ENCODE assay signal across 29 cellular contexts in genomic region chr4:8222609-8223391, GRCh38. TPM values are rescaled to one million over a fixed set of nuclear protein-coding genes. Genes with fewer than 3 reads are reported as not detected.
A peak's percentile ranks its signal among the peaks of the same experiment; 100 is the strongest.
DNase-seq lines count a peak whose midpoint lies in the region; ATAC-seq, FAIRE-seq and TF ChIP-seq lines count a peak whose summit lies in the region.
"Had no signal": no experiment of that assay in that cellular context is flagged by ENCODE, and none has a peak within 500 bp of the region (broad histone marks: within the 10 kb centered on the region; RNA-seq: fewer than 3 reads in every experiment).

No MANE protein-coding gene starts in this region.

- TF ChIP-seq CTCF in SK-N-SH (IDR thresholded peaks at IDR 0.05) (no peak), DND-41 (IDR thresholded peaks at IDR 0.05; ENCODE audit: borderline replicate concordance, extremely low read depth, low read length, poor library complexity, severe bottlenecking) (no peak), H1 (IDR thresholded peaks at IDR 0.05; ENCODE audit: control extremely low read depth in 1 of 3, insufficient read depth in 1 of 3, low read depth in 1 of 3, low read length in 3 of 3) (no peak)

- DNase-seq in SK-N-SH (peak; percentile 72), DND-41 (no peak), H1 (ENCODE audit: low read depth in 1 of 2, low spot score in 2 of 2) (no peak), COLO668 (lab: John Stamatoyannopoulos, UW; ENCODE audit: unreplicated experiment) (no peak), NCI-H345 treated with DMSO at 0.1 percent for 48 hours (lab: John Stamatoyannopoulos, UW; ENCODE audit: unreplicated experiment) (no peak), posterior cingulate gyrus (no peak)
- DNase-seq in stimulated activated naive B cell treated with anti-CD40 and anti-IgM and Interleukin-4, amounts not matched to agents 10 μg/mL and 1 μg/mL and 100 μg/mL, for 72 hours: no peak
- DNase-seq: effector CD8-positive, alpha-beta T cell; hypothalamus; immature natural killer cell; KBM-7; MG63; NCI-H1105; NCI-H1930; NCI-H2171 treated with DMSO at 0.1 percent for 48 hours; NCI-H524 treated with DMSO at 0.1 percent for 48 hours; stimulated activated CD8-positive, alpha-beta memory T cell treated with anti-CD3 and anti-CD28 coated beads, Interleukin-4, amount 100 ng/mL, for 48 hours; stimulated activated naive CD8-positive, alpha-beta T cell treated with anti-CD3 and anti-CD28 coated beads, Interleukin-15, amount 100 ng/mL, for 72 hours had no signal

- H4K91ac ChIP-seq in H1 (replicated peaks; ENCODE audit: insufficient read length, low read length): no peak overlapping the region

- H2AFZ ChIP-seq in SK-N-SH (ENCODE audit: low read depth) (no peak overlapping the region), DND-41 (ENCODE audit: low read depth, low read length) (no peak overlapping the region), H1 (ENCODE audit: low read length) (no peak overlapping the region)

- no peak overlapping the region for H3K4ac ChIP-seq in H1 (replicated peaks; ENCODE audit: insufficient read length, low read depth, low read length)

- 96% methylated on average over 14 of the region's 15 CpGs for WGBS in SK-N-SH (ENCODE audit: low lambda C conversion rate)
- WGBS in H1 (ENCODE audit: extremely low coverage in 1 of 2, insufficient coverage in 1 of 2, insufficient read length in 1 of 2, insufficient replicate concordance in 2 of 2, low coverage in 1 of 2, low lambda C conversion rate in 2 of 2, missing lambda C conversion rate in 1 of 2), 2 experiments: 92% methylated on average over 14 of the region's 15 CpGs; no CpG with 5 or more reads in 1 of the 2 experiments

- no peaks in the 10 kb centered on the region for H3K9me3 Mint-ChIP-seq in stimulated activated naive B cell treated with anti-CD40 and anti-IgM and Interleukin-4, amounts not matched to agents 10 μg/mL and 1 μg/mL and 100 μg/mL, for 72 hours
- H3K9me3 Mint-ChIP-seq: activated naive CD4-positive, alpha-beta T cell treated with anti-CD3 and anti-CD28 coated beads, Interleukin-2, amount 50 U/mL, for 72 hours; activated T-helper 2 cell treated with anti-CD3 and anti-CD28 coated beads, Interferon-gamma antibody, Interleukin-2, Interleukin-4, amounts not matched to agents 10 μg/mL and 5 μg/mL and 100 μg/mL, durations not matched to agents 14 hours and 24 hours and 36 hours; immature natural killer cell; stimulated activated naive CD8-positive, alpha-beta T cell treated with anti-CD3 and anti-CD28 coated beads, Interleukin-15, amount 100 ng/mL, for 72 hours had no signal

- H3K4me3 Mint-ChIP-seq in stimulated activated naive B cell treated with anti-CD40 and anti-IgM and Interleukin-4, amounts not matched to agents 10 μg/mL and 1 μg/mL and 100 μg/mL, for 72 hours: peak overlapping the region in 1 of 2 donors; percentile 22
- H3K4me3 Mint-ChIP-seq: immature natural killer cell; stimulated activated naive CD8-positive, alpha-beta T cell treated with anti-CD3 and anti-CD28 coated beads, Interleukin-15, amount 100 ng/mL, for 72 hours had no signal

- H3K23me2 ChIP-seq in H1 (ENCODE audit: low read depth, low read length): no peaks in the 10 kb centered on the region; the same call in 1 of the 2 replicates

- peaks cover 0 to 3% of the 10 kb centered on the region in 2 experiments for H3K36me3 ChIP-seq in SK-N-SH (replicated peaks in 1 of 2; ENCODE audit: control insufficient read depth in 1 of 2, insufficient read depth in 2 of 2, low read length in 1 of 2)
- peaks cover 15% of the 10 kb centered on the region for H3K36me3 ChIP-seq in DND-41 (ENCODE audit: insufficient read depth, low read length)
- H3K36me3 ChIP-seq in H1 (ENCODE audit: control insufficient read depth in 2 of 4, insufficient read depth in 4 of 4, low read length in 3 of 4): no peaks in the 10 kb centered on the region
- H3K36me3 ChIP-seq: MG63 had no signal

- no peak overlapping the region for H2AK5ac ChIP-seq in H1 (ENCODE audit: low read depth, low read length)

- intact Hi-C loops in posterior cingulate gyrus (cut with DNase I): no loop called here

- no peaks in the 10 kb centered on the region for H3K9me2 ChIP-seq in SK-N-SH

- no peak overlapping the region for H3K4me3 ChIP-seq in SK-N-SH (ENCODE audit: low read depth in 2 of 2, low read length in 1 of 2)
- H3K4me3 ChIP-seq in DND-41 (ENCODE audit: low read depth in 1 of 2, low read length in 2 of 2): no peak overlapping the region
- H3K4me3 ChIP-seq in H1 (ENCODE audit: extremely low read depth in 1 of 4, insufficient read depth in 2 of 4, low read depth in 3 of 4, low read length in 4 of 4): no peak overlapping the region
- H3K4me3 ChIP-seq: MG63, pancreas, SK-N-MC, smooth muscle cell had no signal

- H3K14ac ChIP-seq in H1 (ENCODE audit: insufficient read length): no peak overlapping the region

- peak overlapping the region in 1 of 2 experiments; percentile 82; a peak in 3 of 4 replicates for H3K27ac ChIP-seq in SK-N-SH (ENCODE audit: low read depth in 2 of 2, low read length in 1 of 2)
- peak overlapping the region; percentile 63 for H3K27ac ChIP-seq in DND-41 (ENCODE audit: low read length)
- H3K27ac ChIP-seq in H1 (ENCODE audit: low read depth, low read length): no peak overlapping the region
- H3K27ac ChIP-seq: 22Rv1, SK-N-MC had no signal

- no peaks in the 10 kb centered on the region for H3K27me3 Mint-ChIP-seq in stimulated activated naive B cell treated with anti-CD40 and anti-IgM and Interleukin-4, amounts not matched to agents 10 μg/mL and 1 μg/mL and 100 μg/mL, for 72 hours

- ATAC-seq in SK-N-SH treated with all-trans-retinoic acid at 6 μM for 48 hours (no peak), DND-41 (ENCODE audit: insufficient read depth, low read depth) (no peak)
- ATAC-seq in stimulated activated naive B cell treated with anti-CD40 and anti-IgM and Interleukin-4, amounts not matched to agents 10 μg/mL and 1 μg/mL and 100 μg/mL, for 72 hours (replicated peaks): no peak
- ATAC-seq: activated naive CD4-positive, alpha-beta T cell treated with anti-CD3 and anti-CD28 coated beads, Interleukin-2, amount 50 U/mL, for 72 hours; pancreas; stimulated activated naive CD8-positive, alpha-beta T cell treated with anti-CD3 and anti-CD28 coated beads, Interleukin-15, amount 100 ng/mL, for 72 hours had no signal

- CTCF ChIA-PET in SK-N-SH (lab: Yijun Ruan, JAX) (interaction anchor here (1.2 to 3.1 kb wide), 4 partner anchors 17 to 181 kb away, joined by 3 to 13 read pairs (median 6); no protein-coding TSS in a partner anchor), H1 (lab: Charles Lee; ENCODE audit: partially characterized antibody) (interaction anchor here (1.1 to 1.4 kb wide), 4 partner anchors 15 to 46 kb away, joined by 3 read pairs; no protein-coding TSS in a partner anchor)

- H4K20me1 ChIP-seq in SK-N-SH (ENCODE audit: insufficient read depth): no peaks in the 10 kb centered on the region
- no peaks in the 10 kb centered on the region; the same call in 1 of the 2 replicates for H4K20me1 ChIP-seq in DND-41 (ENCODE audit: insufficient read depth, low read length)
- H4K20me1 ChIP-seq in H1 (replicated peaks in 1 of 2; ENCODE audit: control insufficient read depth in 1 of 2, insufficient read depth in 2 of 2, low read length in 2 of 2): no peaks in the 10 kb centered on the region

- TF ChIP-seq RAD21 in SK-N-SH (IDR thresholded peaks at IDR 0.05; ENCODE audit: low read length) (no peak), H1 (IDR thresholded peaks at IDR 0.05 in 1 of 2, conservative IDR thresholded peaks at IDR 0.05 in 1 of 2; ENCODE audit: low read depth in 2 of 2, low read length in 2 of 2) (no peak)

- H3K4me1 Mint-ChIP-seq in stimulated activated naive B cell treated with anti-CD40 and anti-IgM and Interleukin-4, amounts not matched to agents 10 μg/mL and 1 μg/mL and 100 μg/mL, for 72 hours: peaks cover 28 to 54% of the 10 kb centered on the region in 2 donors

- H3K18ac ChIP-seq in H1 (ENCODE audit: extremely low read depth, low read length): no peak overlapping the region

- TF ChIP-seq POLR2A in H1 (IDR thresholded peaks at IDR 0.05; ENCODE audit: control extremely low read depth in 1 of 2, low read depth in 2 of 2, low read length in 2 of 2): no peak

- H3K4me1 ChIP-seq in SK-N-SH (ENCODE audit: control insufficient read depth in 1 of 2, insufficient read depth in 2 of 2, low read depth in 1 of 2, low read length in 1 of 2): peaks cover 0 to 27% of the 10 kb centered on the region in 2 experiments; a peak in 1 of 4 replicates
- H3K4me1 ChIP-seq in DND-41 (ENCODE audit: insufficient read depth, low read length): peaks cover 95% of the 10 kb centered on the region
- peaks cover 4 to 16% (median 10%) of the 10 kb centered on the region in 4 experiments for H3K4me1 ChIP-seq in H1 (replicated peaks in 1 of 4; ENCODE audit: control insufficient read depth in 3 of 4, insufficient read depth in 4 of 4, low read length in 3 of 4)

- H4K8ac ChIP-seq in H1 (ENCODE audit: extremely low read depth, insufficient read depth, low read length): no peak overlapping the region; the same call in 1 of the 2 replicates

- FAIRE-seq in H1 (lab: Jason Lieb, UNC): no peak
- FAIRE-seq: GM12892, pancreas had no signal

- H3K27me3 ChIP-seq in SK-N-SH (ENCODE audit: insufficient read depth) (no peaks in the 10 kb centered on the region), DND-41 (ENCODE audit: insufficient read depth, low read length, poor library complexity) (no peaks in the 10 kb centered on the region), H1 (replicated peaks in 1 of 4; ENCODE audit: control insufficient read depth in 3 of 4, extremely low read depth in 1 of 4, insufficient read depth in 3 of 4, low read length in 3 of 4) (no peaks in the 10 kb centered on the region; a peak in 1 of 7 replicates)
- H3K27me3 ChIP-seq: MG63, pancreas had no signal

- H3K79me1 ChIP-seq in H1 (ENCODE audit: low read depth, low read length): no peaks in the 10 kb centered on the region

- no peak overlapping the region for H3K56ac ChIP-seq in H1 (replicated peaks; ENCODE audit: insufficient read length, low read depth, low read length)

- peak overlapping the region; percentile 35; the same call in 1 of the 2 replicates for H2BK12ac ChIP-seq in H1 (ENCODE audit: low read depth, low read length)

- H3K79me2 ChIP-seq in SK-N-SH (ENCODE audit: insufficient read depth): no peaks in the 10 kb centered on the region
- H3K79me2 ChIP-seq in DND-41 (ENCODE audit: insufficient read depth, low read length): no peaks in the 10 kb centered on the region
- H3K79me2 ChIP-seq in H1 (ENCODE audit: control insufficient read depth in 1 of 2, insufficient read depth in 2 of 2, low read length in 2 of 2): no peaks in the 10 kb centered on the region

- no peak overlapping the region for H2BK120ac ChIP-seq in H1 (replicated peaks; ENCODE audit: low read depth, low read length)

- no peak overlapping the region for H4K5ac ChIP-seq in H1 (ENCODE audit: insufficient read length, low read depth, low read length)

- H2BK20ac ChIP-seq in H1 (ENCODE audit: low read length): no peak overlapping the region

- H3K4me2 ChIP-seq in SK-N-SH (no peak overlapping the region), DND-41 (ENCODE audit: insufficient read depth, low read length) (no peak overlapping the region), H1 (ENCODE audit: insufficient read depth in 1 of 2, low read depth in 2 of 2, low read length in 2 of 2) (no peak overlapping the region)
- H3K4me2 ChIP-seq: smooth muscle cell had no signal

- no peak overlapping the region for H2BK15ac ChIP-seq in H1 (ENCODE audit: low read length)

- POLR2A ChIA-PET in SK-N-SH (lab: Yijun Ruan, JAX) (interaction anchor here (0.9 kb wide), 1 partner anchor 24 kb away, joined by 5 read pairs; the partner anchor contains the start of gene SH3TC1), H1 (lab: Charles Lee; ENCODE audit: partially characterized antibody) (interaction anchor here (1.4 kb wide), 1 partner anchor 10 kb away, joined by 4 read pairs; no protein-coding TSS in a partner anchor)

- H3K9ac ChIP-seq in SK-N-SH (no peak overlapping the region), DND-41 (ENCODE audit: low read depth, low read length) (0 out of 2 replicates have a peak overlapping the region, but pooled peaks have one; percentile 6), H1 (replicated peaks in 1 of 4; ENCODE audit: extremely low read depth in 1 of 4, low read depth in 3 of 4, low read length in 3 of 4) (no peak overlapping the region)

- peak overlapping the region; percentile 7; the same call in 1 of the 2 replicates for H2BK5ac ChIP-seq in H1 (ENCODE audit: low read depth, low read length)

- peaks cover 61 to 79% of the 10 kb centered on the region in 2 donors for H3K36me3 Mint-ChIP-seq in stimulated activated naive B cell treated with anti-CD40 and anti-IgM and Interleukin-4, amounts not matched to agents 10 μg/mL and 1 μg/mL and 100 μg/mL, for 72 hours

- peak overlapping the region; percentile 47 for H3K27ac Mint-ChIP-seq in stimulated activated naive B cell treated with anti-CD40 and anti-IgM and Interleukin-4, amounts not matched to agents 10 μg/mL and 1 μg/mL and 100 μg/mL, for 72 hours
- H3K27ac Mint-ChIP-seq: activated naive CD4-positive, alpha-beta T cell treated with anti-CD3 and anti-CD28 coated beads, Interleukin-2, amount 50 U/mL, for 72 hours; activated T-helper 2 cell treated with anti-CD3 and anti-CD28 coated beads, Interferon-gamma antibody, Interleukin-2, Interleukin-4, amounts not matched to agents 10 μg/mL and 5 μg/mL and 100 μg/mL, durations not matched to agents 14 hours and 24 hours and 36 hours had no signal

- H3F3A ChIP-seq in SK-N-SH (replicated peaks; ENCODE audit: insufficient read depth): no peaks in the 10 kb centered on the region

- H3K9me3 ChIP-seq in SK-N-SH (no peaks in the 10 kb centered on the region), DND-41 (ENCODE audit: insufficient read depth, low read length, severe bottlenecking) (no peaks in the 10 kb centered on the region), H1 (ENCODE audit: insufficient read depth in 2 of 2, low read depth in 1 of 2, low read length in 1 of 2) (no peaks in the 10 kb centered on the region)
- H3K9me3 ChIP-seq: MG63, pancreas had no signal

- no peak overlapping the region for H3K23ac ChIP-seq in H1 (ENCODE audit: insufficient read length)

- TF ChIP-seq EP300 in SK-N-SH (IDR thresholded peaks at IDR 0.05; ENCODE audit: borderline replicate concordance in 1 of 2, low read depth in 1 of 2, low read length in 1 of 2) (no peak), H1 (IDR thresholded peaks at IDR 0.05; ENCODE audit: borderline replicate concordance in 1 of 2, low read depth in 2 of 2, low read length in 2 of 2) (no peak)

RNA-seq across cellular contexts. Expression of gene SH3TC1, which starts 23.7 kb away (rescaled TPM):
- polyA plus RNA-seq in SK-N-SH (2012; rRNA removed): 2.7 and 2.9 TPM in 2 replicates
- polyA plus RNA-seq in SK-N-SH (2012; cell fraction: cytosol; rRNA removed): 0.54 and 1.2 TPM in 2 replicates
- 8.4 and 11.3 TPM in 2 replicates for polyA plus RNA-seq in SK-N-SH (2012; cell fraction: nucleus; rRNA removed)
- total RNA-seq in H1 (2021; fragmentation: NEBNext Ultra II Directional; extraction: Animal tissue kit (Norgen Biotek cat#: 25700)): 0.29 TPM in 1 of 2 replicates, not detected in the other
- 0.13 and 0.15 TPM in 2 replicates for polyA plus RNA-seq in H1 (2011; rRNA removed)
- 0.14 TPM for polyA plus RNA-seq in H1 (2011; cell fraction: cytosol; rRNA removed)
- 0.29 TPM for polyA plus RNA-seq in H1 (2011; cell fraction: nucleus; rRNA removed)
- polyA plus RNA-seq in H1 (2012, experiment 1 of 2): 0.08 to 0.36 TPM (median 0.14 TPM) in 4 replicates
- polyA plus RNA-seq in H1 (2012, experiment 2 of 2): 0.22 TPM
- 0.16 TPM for polyA plus RNA-seq in H1 (2013, experiment 1 of 2)
- polyA plus RNA-seq in H1 (2013, experiment 2 of 2): 0.07 TPM
- 0.13 and 0.71 TPM in 2 replicates for polyA minus RNA-seq in H1 (2011; rRNA and poly(A)+ RNA removed)
- polyA minus RNA-seq in H1 (2011; cell fraction: cytosol; rRNA and poly(A)+ RNA removed): not detected
- polyA minus RNA-seq in H1 (2011; cell fraction: nucleus; rRNA and poly(A)+ RNA removed): 0.30 TPM
- polyA plus RNA-seq: neural cell had no signal

RNA-seq across cellular contexts. Expression of gene HTRA3, which starts 46.8 kb away (rescaled TPM):
- polyA plus RNA-seq in SK-N-SH (2012; rRNA removed) (0.05 TPM in 1 of 2 replicates, not detected in the other), H1 (2011; rRNA removed) (4.5 and 5.8 TPM in 2 replicates)
- polyA plus RNA-seq in SK-N-SH (2012; cell fraction: cytosol; rRNA removed): 0.01 and 0.03 TPM in 2 replicates
- 0.04 and 0.05 TPM in 2 replicates for polyA plus RNA-seq in SK-N-SH (2012; cell fraction: nucleus; rRNA removed)
- total RNA-seq in H1 (2021; fragmentation: NEBNext Ultra II Directional; extraction: Animal tissue kit (Norgen Biotek cat#: 25700)): 2.9 and 3.2 TPM in 2 replicates
- 3.3 TPM for polyA plus RNA-seq in H1 (2011; cell fraction: cytosol; rRNA removed)
- 3.1 TPM for polyA plus RNA-seq in H1 (2011; cell fraction: nucleus; rRNA removed)
- 2.8 to 5.6 TPM (median 4.0 TPM) in 4 replicates for polyA plus RNA-seq in H1 (2012, experiment 1 of 2)
- polyA plus RNA-seq in H1 (2012, experiment 2 of 2): 3.3 TPM
- 3.4 TPM for polyA plus RNA-seq in H1 (2013, experiment 1 of 2)
- polyA plus RNA-seq in H1 (2013, experiment 2 of 2): 3.3 TPM
- 1.1 and 1.2 TPM in 2 replicates for polyA minus RNA-seq in H1 (2011; rRNA and poly(A)+ RNA removed)
- 1.2 TPM for polyA minus RNA-seq in H1 (2011; cell fraction: cytosol; rRNA and poly(A)+ RNA removed)
- 1.3 TPM for polyA minus RNA-seq in H1 (2011; cell fraction: nucleus; rRNA and poly(A)+ RNA removed)
- total RNA-seq: activated naive CD4-positive, alpha-beta T cell treated with anti-CD3 and anti-CD28 coated beads, Interleukin-2, amount 50 U/mL, for 72 hours; HT-29; T-helper 2 cell treated with Interferon-gamma antibody and Interleukin-4, amounts not matched to agents 100 ng/mL and 5 ng/mL, for 36 hours had no signal
- polyA plus RNA-seq: immature natural killer cell, neural cell had no signal
